Comparison of ENCODE assay signal across 12 cellular contexts in genomic region chr20:19071442-19071717, GRCh38.
DNase-seq lines count a peak whose midpoint lies in the region; ATAC-seq lines count a peak whose summit lies in the region.
"Had no signal": no experiment of that assay in that cellular context is flagged by ENCODE, and none has a peak within 500 bp of the region (broad histone marks: within the 10 kb centered on the region; RNA-seq: fewer than 3 reads in every experiment).

No MANE protein-coding gene starts in this region.

- H3K36me3 Mint-ChIP-seq in stimulated activated memory B cell treated with anti-CD40 and anti-IgM and Interleukin-4, amounts not matched to agents 10 μg/mL and 1 μg/mL and 100 μg/mL, for 72 hours: no peaks in the 10 kb centered on the region
- H3K36me3 Mint-ChIP-seq: activated naive CD8-positive, alpha-beta T cell had no signal

- H3K9me3 Mint-ChIP-seq in stimulated activated memory B cell treated with anti-CD40 and anti-IgM and Interleukin-4, amounts not matched to agents 10 μg/mL and 1 μg/mL and 100 μg/mL, for 72 hours: no peaks in the 10 kb centered on the region

- no peak for DNase-seq in NCI-H1092 (lab: John Stamatoyannopoulos, UW)
- no peak for DNase-seq in medulla oblongata (ENCODE audit: extremely low spot score)
- no peak for DNase-seq in left colon
- DNase-seq: foreskin melanocyte, NCI-H2171, ovary, substantia nigra had no signal

- peaks cover 23% of the 10 kb centered on the region for H3K4me1 Mint-ChIP-seq in stimulated activated memory B cell treated with anti-CD40 and anti-IgM and Interleukin-4, amounts not matched to agents 10 μg/mL and 1 μg/mL and 100 μg/mL, for 72 hours

- peaks cover 17% of the 10 kb centered on the region for H3K27me3 Mint-ChIP-seq in stimulated activated memory B cell treated with anti-CD40 and anti-IgM and Interleukin-4, amounts not matched to agents 10 μg/mL and 1 μg/mL and 100 μg/mL, for 72 hours
- H3K27me3 Mint-ChIP-seq: activated naive CD8-positive, alpha-beta T cell had no signal

- no peak overlapping the region for H3K4me3 Mint-ChIP-seq in stimulated activated memory B cell treated with anti-CD40 and anti-IgM and Interleukin-4, amounts not matched to agents 10 μg/mL and 1 μg/mL and 100 μg/mL, for 72 hours
- H3K4me3 Mint-ChIP-seq: activated naive CD8-positive, alpha-beta T cell had no signal

- ATAC-seq in GM18868 (IDR thresholded peaks at IDR 0.05; ENCODE audit: unreplicated experiment) (peak; percentile 48), GM21576 (IDR thresholded peaks at IDR 0.05; ENCODE audit: unreplicated experiment) (peak; percentile 33), HG03103 (IDR thresholded peaks at IDR 0.05; ENCODE audit: low read depth, unreplicated experiment) (peak; percentile 35), left colon (no peak)
- peak; percentile 14 for ATAC-seq in stimulated activated memory B cell treated with anti-CD40 and anti-IgM and Interleukin-4, amounts not matched to agents 10 μg/mL and 1 μg/mL and 100 μg/mL, for 72 hours

- intact Hi-C loops in left colon (cut with DNase I, micrococcal nuclease): no loop called here

- no peak overlapping the region for H3K27ac Mint-ChIP-seq in stimulated activated memory B cell treated with anti-CD40 and anti-IgM and Interleukin-4, amounts not matched to agents 10 μg/mL and 1 μg/mL and 100 μg/mL, for 72 hours
- H3K27ac Mint-ChIP-seq: activated naive CD8-positive, alpha-beta T cell had no signal
